ENCODE assay signal across 8 cellular contexts in genomic region chr6:52995913-52996685, GRCh38. TPM values are rescaled to one million over a fixed set of nuclear protein-coding genes. Genes with fewer than 3 reads are reported as not detected.
DNase-seq lines count a peak whose midpoint lies in the region; ATAC-seq and TF ChIP-seq lines count a peak whose summit lies in the region.

No MANE protein-coding gene starts in this region.

- H3K4me1 ChIP-seq in HUES48 (ENCODE audit: control insufficient read depth, insufficient read depth, low read length) (peaks cover 10% of the 10 kb centered on the region), SJSA1 (replicated peaks) (peaks cover 5% of the 10 kb centered on the region)

- no peak overlapping the region for H3K9ac ChIP-seq in HUES48 (ENCODE audit: low read depth, low read length)

- in situ Hi-C loops in astrocyte of the cerebellum (cut with HindIII; ENCODE audit: low sequenced_read_pairs) = no loop called here

- DNase-seq in CD1c-positive myeloid dendritic cell (ENCODE audit: extremely low spot score) = peak; percentile 47
- DNase-seq in SJSA1 (ENCODE audit: low read depth in 1 of 2, low spot score in 2 of 2) = peak; percentile 65 to 74
- DNase-seq in astrocyte of the cerebellum (ENCODE audit: low read depth) = peak; percentile 48
- DNase-seq in iPS DF 19.7 (ENCODE audit: low read depth, low spot score) = peak; percentile 79
- DNase-seq in cortex of kidney (lab: John Stamatoyannopoulos, UW) = no peak

- H3K27me3 ChIP-seq in HUES48 (ENCODE audit: control insufficient read depth, insufficient read depth, low read length) (no peaks in the 10 kb centered on the region), SJSA1 (replicated peaks) (no peaks in the 10 kb centered on the region)

- H3K27ac ChIP-seq in HUES48 (ENCODE audit: low read depth, low read length) (no peak overlapping the region), SJSA1 (no peak overlapping the region), skin epidermis (peak overlapping the region in 12 of 21 experiments; percentile 13 to 99 (median 56))

- no peak for ATAC-seq in HG03139 (IDR thresholded peaks at IDR 0.05; ENCODE audit: unreplicated experiment)

- H3K4me3 ChIP-seq in HUES48 (ENCODE audit: low read depth, low read length) (peak overlapping the region; percentile 42; the same call in 1 of the 2 replicates), SJSA1 (peak overlapping the region; percentile 44), astrocyte of the cerebellum (ENCODE audit: low read depth, low read length) (peak overlapping the region; percentile 23), skin epidermis (peak overlapping the region in 6 of 7 experiments; percentile 3 to 70 (median 38))

- H3K36me3 ChIP-seq in HUES48 (ENCODE audit: control insufficient read depth, insufficient read depth, low read length) (no peaks in the 10 kb centered on the region; the same call in 1 of the 2 replicates), SJSA1 (no peaks in the 10 kb centered on the region)

- no peak for TF ChIP-seq CTCF in astrocyte of the cerebellum (IDR thresholded peaks at IDR 0.05; ENCODE audit: low read depth, low read length, missing control alignments)

- H3K9me3 ChIP-seq in HUES48 (ENCODE audit: control insufficient read depth, insufficient read depth, low read length) (no peaks in the 10 kb centered on the region), SJSA1 (replicated peaks) (no peaks in the 10 kb centered on the region)

RNA-seq across cellular contexts. Expression of gene GSTA4, which starts 1.0 kb away (rescaled TPM):
- 25.8 and 46.8 TPM in 2 replicates for total RNA-seq in SJSA1 (2014; rRNA removed; shearing (Covaris generic))

Comparison
In these comparisons a context has a peak if more than half of its experiments do, and no peak if none do; other contexts are left out.
1. H3K27ac ChIP-seq: peak in skin epidermis (12 of 21); none in HUES48 (single experiment) and SJSA1 (single experiment).
2. Peak in every context shown above with its lines, with median percentiles within 50 percentile points of each other: H3K4me3 ChIP-seq.